ENCODE assay signal across 14 cellular contexts in the genomic region with DNA sequence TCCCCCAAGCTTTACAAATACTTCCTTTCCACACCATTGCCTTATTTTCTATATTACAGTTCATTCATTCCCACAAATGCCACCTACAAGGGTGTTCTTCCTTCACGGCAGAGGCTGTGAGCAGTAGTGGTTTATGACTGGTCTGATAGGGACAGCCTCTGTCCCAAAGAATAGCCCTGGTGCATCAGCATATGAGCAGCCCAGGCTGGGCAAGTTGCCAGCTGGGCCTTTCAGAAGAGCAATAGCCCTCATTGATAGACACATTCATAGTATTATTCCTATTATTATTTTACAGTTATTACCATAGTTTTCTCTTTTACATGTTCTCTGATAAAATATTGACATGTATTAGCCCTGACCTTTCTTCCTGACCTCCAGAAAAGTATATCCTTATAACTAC.
DNase-seq lines count a peak whose midpoint lies in the region; ATAC-seq and TF ChIP-seq lines count a peak whose summit lies in the region.
"Had no signal": no experiment of that assay in that cellular context is flagged by ENCODE, and none has a peak within 500 bp of the region (broad histone marks: within the 10 kb centered on the region; RNA-seq: fewer than 3 reads in every experiment).

No MANE protein-coding gene starts in this region.

- H3K9me2 ChIP-seq in SK-N-SH: no peaks in the 10 kb centered on the region

- H3K9ac ChIP-seq in SK-N-SH: no peak overlapping the region
- H3K9ac ChIP-seq: KMS-11 had no signal

- CTCF ChIA-PET in SK-N-SH (lab: Yijun Ruan, JAX): no interaction called here

- ATAC-seq in SK-N-SH treated with all-trans-retinoic acid at 6 μM for 48 hours: no peak
- no peak for ATAC-seq in GM19035 (IDR thresholded peaks at IDR 0.05; ENCODE audit: unreplicated experiment)
- no peak for ATAC-seq in GM21723 (IDR thresholded peaks at IDR 0.05; ENCODE audit: unreplicated experiment)
- no peak for ATAC-seq in HG02870 (IDR thresholded peaks at IDR 0.05; ENCODE audit: unreplicated experiment)
- ATAC-seq: foreskin keratinocyte, psoas muscle had no signal

- TF ChIP-seq EP300 in SK-N-SH (IDR thresholded peaks at IDR 0.05; ENCODE audit: borderline replicate concordance in 1 of 2, low read depth in 1 of 2, low read length in 1 of 2): no peak

- H3K4me1 ChIP-seq in SK-N-SH (ENCODE audit: control insufficient read depth in 1 of 2, insufficient read depth in 2 of 2, low read depth in 1 of 2, low read length in 1 of 2): peaks cover 0 to 7% of the 10 kb centered on the region in 2 experiments; a peak in 2 of 4 replicates
- H3K4me1 ChIP-seq: foreskin keratinocyte, psoas muscle had no signal

- no peak for TF ChIP-seq CTCF in SK-N-SH (IDR thresholded peaks at IDR 0.05)
- no peak for TF ChIP-seq CTCF in fibroblast of mammary gland (conservative IDR thresholded peaks at IDR 0.05; ENCODE audit: control insufficient read depth, insufficient read depth, low read depth, low read length)

- whole genome bisulfite sequencing in SK-N-SH (ENCODE audit: low lambda C conversion rate): 38% methylated on average over 1 of the region's 1 CpG

- no peak for TF ChIP-seq RAD21 in SK-N-SH (IDR thresholded peaks at IDR 0.05; ENCODE audit: low read length)

- no peaks in the 10 kb centered on the region for H4K20me1 ChIP-seq in SK-N-SH (ENCODE audit: insufficient read depth)

- H3K4me3 ChIP-seq in SK-N-SH (ENCODE audit: low read depth in 2 of 2, low read length in 1 of 2) (no peak overlapping the region), fibroblast of mammary gland (ENCODE audit: control insufficient read depth, low read depth, low read length) (no peak overlapping the region)
- H3K4me3 ChIP-seq: psoas muscle had no signal

- H3K9me3 ChIP-seq in SK-N-SH: no peaks in the 10 kb centered on the region
- H3K9me3 ChIP-seq: psoas muscle had no signal

- no peak overlapping the region for H3K27ac ChIP-seq in SK-N-SH (ENCODE audit: low read depth in 2 of 2, low read length in 1 of 2)
- H3K27ac ChIP-seq: foreskin keratinocyte, KMS-11, psoas muscle had no signal

- DNase-seq in SK-N-SH (peak; percentile 19), RPMI7951 (ENCODE audit: low read depth) (peak; percentile 4), fibroblast of mammary gland (ENCODE audit: low read depth) (peak; percentile 23), superior temporal gyrus (ENCODE audit: extremely low spot score) (peak; percentile 85)
- DNase-seq: activated T-cell treated with anti-CD3 and anti-CD28 coated beads for 4 hours; effector CD8-positive, alpha-beta T cell; foreskin keratinocyte; NCI-H2081; psoas muscle had no signal

- no peak overlapping the region for H3K4me2 ChIP-seq in SK-N-SH
- H3K4me2 ChIP-seq: KMS-11 had no signal

- H3K27me3 ChIP-seq in SK-N-SH (ENCODE audit: insufficient read depth): no peaks in the 10 kb centered on the region
- H3K27me3 ChIP-seq: foreskin keratinocyte had no signal

- H2AFZ ChIP-seq in SK-N-SH (ENCODE audit: low read depth): no peak overlapping the region

- no peaks in the 10 kb centered on the region for H3K79me2 ChIP-seq in SK-N-SH (ENCODE audit: insufficient read depth)

- POLR2A ChIA-PET in SK-N-SH (lab: Yijun Ruan, JAX): no interaction called here

- H3F3A ChIP-seq in SK-N-SH (replicated peaks; ENCODE audit: insufficient read depth): no peaks in the 10 kb centered on the region

- H3K36me3 ChIP-seq in SK-N-SH (replicated peaks in 1 of 2; ENCODE audit: control insufficient read depth in 1 of 2, insufficient read depth in 2 of 2, low read length in 1 of 2): no peaks in the 10 kb centered on the region

TF ChIP-seq in SK-N-SH, 30 proteins besides CTCF, POLR2A, EP300 and RAD21:
- TF ChIP-seq YY1 (IDR thresholded peaks at IDR 0.05; ENCODE audit: low read depth) (no peak), NFIC (IDR thresholded peaks at IDR 0.05; ENCODE audit: borderline replicate concordance) (no peak), TAF1 (IDR thresholded peaks at IDR 0.05; ENCODE audit: borderline replicate concordance, low read depth, low read length) (no peak), ELF1 (IDR thresholded peaks at IDR 0.05) (no peak), FOXM1 (IDR thresholded peaks at IDR 0.05; ENCODE audit: low read depth) (no peak), MEF2A (IDR thresholded peaks at IDR 0.05; ENCODE audit: borderline replicate concordance, low read depth) (no peak)

TF ChIP-seq in SK-N-SH treated with all-trans-retinoic acid at 6 μM for 48 hours, 23 proteins besides CTCF, POLR2A, EP300 and RAD21:
- TF ChIP-seq ZC3H10 (CRISPR knock-in tag; IDR thresholded peaks at IDR 0.05) (no peak), CSRNP3 (CRISPR knock-in tag; IDR thresholded peaks at IDR 0.05) (no peak), ESRRG (CRISPR knock-in tag; IDR thresholded peaks at IDR 0.05) (no peak), OSR1 (CRISPR knock-in tag; IDR thresholded peaks at IDR 0.05) (no peak), ZNF565 (CRISPR knock-in tag; conservative IDR thresholded peaks at IDR 0.05; ENCODE audit: low read depth) (no peak), RARB (CRISPR knock-in tag; IDR thresholded peaks at IDR 0.05) (no peak), TCF4 (CRISPR knock-in tag; IDR thresholded peaks at IDR 0.05; ENCODE audit: borderline replicate concordance) (no peak)
- TF ChIP-seq, protein P1, sequence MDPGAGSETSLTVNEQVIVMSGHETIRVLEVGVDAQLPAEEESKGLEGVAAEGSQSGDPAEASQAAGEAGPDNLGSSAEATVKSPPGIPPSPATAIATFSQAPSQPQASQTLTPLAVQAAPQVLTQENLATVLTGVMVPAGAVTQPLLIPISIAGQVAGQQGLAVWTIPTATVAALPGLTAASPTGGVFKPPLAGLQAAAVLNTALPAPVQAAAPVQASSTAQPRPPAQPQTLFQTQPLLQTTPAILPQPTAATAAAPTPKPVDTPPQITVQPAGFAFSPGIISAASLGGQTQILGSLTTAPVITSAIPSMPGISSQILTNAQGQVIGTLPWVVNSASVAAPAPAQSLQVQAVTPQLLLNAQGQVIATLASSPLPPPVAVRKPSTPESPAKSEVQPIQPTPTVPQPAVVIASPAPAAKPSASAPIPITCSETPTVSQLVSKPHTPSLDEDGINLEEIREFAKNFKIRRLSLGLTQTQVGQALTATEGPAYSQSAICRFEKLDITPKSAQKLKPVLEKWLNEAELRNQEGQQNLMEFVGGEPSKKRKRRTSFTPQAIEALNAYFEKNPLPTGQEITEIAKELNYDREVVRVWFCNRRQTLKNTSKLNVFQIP (CRISPR knock-in tag; IDR thresholded peaks at IDR 0.05; ENCODE audit: borderline replicate concordance, low read depth): no peak

Comparison
In these comparisons a context has a peak if more than half of its experiments do, and no peak if none do; other contexts are left out.
1. DNase-seq: peak in every context shown above with its lines; median percentile 85 in superior temporal gyrus; 23 in fibroblast of mammary gland; 19 in SK-N-SH; 4 in RPMI7951.